ENCODE assay signal across 9 cellular contexts in the genomic region with DNA sequence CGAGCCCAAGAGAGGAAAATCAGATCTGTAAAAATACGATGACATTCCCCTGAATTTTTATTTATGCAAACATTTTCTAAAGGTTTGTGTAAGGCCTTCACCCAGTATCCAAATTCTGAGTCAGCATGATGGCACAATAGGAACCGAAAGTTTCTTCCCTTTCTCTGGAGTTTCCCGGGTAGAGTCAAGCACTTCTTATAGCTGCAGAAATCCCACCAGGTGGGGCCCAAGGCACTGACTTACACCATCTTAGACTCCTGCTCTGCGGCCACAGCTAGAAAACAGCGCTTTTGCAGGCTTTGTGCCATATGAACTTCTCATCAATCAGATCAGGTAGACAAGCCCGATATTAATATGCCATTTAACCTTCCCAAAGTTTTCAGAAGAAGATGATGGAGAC. TPM values are rescaled to one million over a fixed set of nuclear protein-coding genes. Genes with fewer than 3 reads are reported as not detected.
A peak's percentile ranks its signal among the peaks of the same experiment; 100 is the strongest.
DNase-seq lines count a peak whose midpoint lies in the region; ATAC-seq, FAIRE-seq and TF ChIP-seq lines count a peak whose summit lies in the region.
"Had no signal": no experiment of that assay in that cellular context is flagged by ENCODE, and none has a peak within 500 bp of the region (broad histone marks: within the 10 kb centered on the region; RNA-seq: fewer than 3 reads in every experiment).

No MANE protein-coding gene starts in this region.

- no CpG with 5 or more reads among the region's 7 CpGs for WGBS in H9 (ENCODE audit: extremely low coverage, insufficient read length, low lambda C conversion rate)

- POLR2A ChIA-PET in CD4-positive, alpha-beta T cell (lab: Charles Lee): interaction anchor here (0.5 to 15.5 kb wide), 13 partner anchors 9 to 495 kb away, joined by 3 to 229 read pairs (median 5); partner anchors contain the start of genes LEF1, OSTC and RPL34

- H2BK120ac ChIP-seq in H9 (ENCODE audit: low read depth, low read length, poor library complexity, severe bottlenecking): no peak overlapping the region

- peak overlapping the region; percentile 79 for H3K27ac Mint-ChIP-seq in CD4-positive, alpha-beta T cell
- H3K27ac Mint-ChIP-seq in H9: no peak overlapping the region
- peak overlapping the region; percentile 30 for H3K27ac Mint-ChIP-seq in activated T-helper 2 cell treated with anti-CD3 and anti-CD28 coated beads, Interferon-gamma antibody, Interleukin-2, Interleukin-4, amounts not matched to agents 10 μg/mL and 5 μg/mL and 100 μg/mL, durations not matched to agents 14 hours and 24 hours and 36 hours

- no peak overlapping the region for H3K23ac ChIP-seq in H9 (ENCODE audit: insufficient read length, low read depth, low read length)

- DNase-seq in CD4-positive, alpha-beta T cell: peak in 3 of 10 experiments; percentile 40 to 55 (median 47)
- DNase-seq in H9 (peak; percentile 67), islet precursor cell (peak; percentile 68), NCI-H1105 treated with DMSO at 0.1 percent for 48 hours (lab: John Stamatoyannopoulos, UW) (no peak), GM13977 (ENCODE audit: low spot score) (no peak), frontal cortex (ENCODE audit: low spot score in 2 of 2) (no peak)
- DNase-seq in activated T-helper 2 cell treated with anti-CD3 and anti-CD28 coated beads, Interferon-gamma antibody, Interleukin-2, Interleukin-4, amounts not matched to agents 10 μg/mL and 5 μg/mL and 100 μg/mL, durations not matched to agents 14 hours and 24 hours and 36 hours (ENCODE audit: low spot score): no peak

- no peak overlapping the region for H3K4me2 ChIP-seq in H9 (ENCODE audit: insufficient read depth, insufficient read length, low read length)
- H3K4me2 ChIP-seq: KMS-11 had no signal

- no peak overlapping the region for H3K18ac ChIP-seq in H9 (ENCODE audit: insufficient read length, low read depth, low read length)

- peaks cover 89% of the 10 kb centered on the region for H3K4me1 Mint-ChIP-seq in CD4-positive, alpha-beta T cell (ENCODE audit: low read depth)
- peaks cover 5 to 16% of the 10 kb centered on the region in 2 experiments for H3K4me1 Mint-ChIP-seq in H9
- peaks cover 72% of the 10 kb centered on the region for H3K4me1 Mint-ChIP-seq in activated T-helper 2 cell treated with anti-CD3 and anti-CD28 coated beads, Interferon-gamma antibody, Interleukin-2, Interleukin-4, amounts not matched to agents 10 μg/mL and 5 μg/mL and 100 μg/mL, durations not matched to agents 14 hours and 24 hours and 36 hours (ENCODE audit: low read depth)

- H3K14ac ChIP-seq in H9 (ENCODE audit: insufficient read depth, low read length): no peak overlapping the region

- no peaks in the 10 kb centered on the region for H3K9me3 ChIP-seq in CD4-positive, alpha-beta T cell (ENCODE audit: control insufficient read depth, low read length)
- H3K9me3 ChIP-seq in H9 (ENCODE audit: control insufficient read depth, low read depth, low read length): no peaks in the 10 kb centered on the region

- CTCF ChIA-PET in CD4-positive, alpha-beta T cell (lab: Charles Lee): interaction anchor here (0.9 to 1.9 kb wide), 8 partner anchors 10 to 136 kb away, joined by 3 to 9 read pairs (median 4); partner anchors contain the start of gene LEF1

- intact Hi-C loops in CD4-positive, alpha-beta T cell (cut with DNase I, micrococcal nuclease): no loop called here
- intact Hi-C loops in activated T-helper 2 cell treated with anti-CD3 and anti-CD28 coated beads, Interferon-gamma antibody, Interleukin-2, Interleukin-4, amounts not matched to agents 10 μg/mL and 5 μg/mL and 100 μg/mL, durations not matched to agents 14 hours and 24 hours and 36 hours (cut with micrococcal nuclease): no loop called here

- H3K4me3 Mint-ChIP-seq in CD4-positive, alpha-beta T cell: peak overlapping the region; percentile 87
- H3K4me3 Mint-ChIP-seq in H9: no peak overlapping the region
- peak overlapping the region; percentile 26 for H3K4me3 Mint-ChIP-seq in activated T-helper 2 cell treated with anti-CD3 and anti-CD28 coated beads, Interferon-gamma antibody, Interleukin-2, Interleukin-4, amounts not matched to agents 10 μg/mL and 5 μg/mL and 100 μg/mL, durations not matched to agents 14 hours and 24 hours and 36 hours (ENCODE audit: low read depth)

- H3T11ph ChIP-seq in H9 (ENCODE audit: low read length): no peak overlapping the region

- H2AFZ ChIP-seq in H9 (ENCODE audit: low read length): no peak overlapping the region

- no peaks in the 10 kb centered on the region for H3K27me3 ChIP-seq in CD4-positive, alpha-beta T cell (ENCODE audit: control insufficient read depth, insufficient read depth, low read length)
- H3K27me3 ChIP-seq in H9 (ENCODE audit: insufficient read depth, low read length): no peaks in the 10 kb centered on the region; the same call in 1 of the 2 replicates

- H2BK15ac ChIP-seq in H9 (ENCODE audit: low read depth, low read length): no peak overlapping the region

- ATAC-seq in CD4-positive, alpha-beta T cell (ENCODE audit: poor library complexity): peak; percentile 62
- ATAC-seq in HG02938 (IDR thresholded peaks at IDR 0.05; ENCODE audit: unreplicated experiment): no peak

- no peak overlapping the region for H2BK20ac ChIP-seq in H9 (ENCODE audit: low read depth, low read length, poor library complexity, severe bottlenecking)

- H3K4ac ChIP-seq in H9 (ENCODE audit: low read depth, low read length): no peak overlapping the region

- peaks cover 85% of the 10 kb centered on the region for H3K36me3 Mint-ChIP-seq in CD4-positive, alpha-beta T cell (ENCODE audit: low read depth)
- H3K36me3 Mint-ChIP-seq in H9 (ENCODE audit: insufficient read depth in 1 of 3, low read depth in 3 of 3): no peaks in the 10 kb centered on the region; a peak in 1 of 7 replicates
- peaks cover 52% of the 10 kb centered on the region for H3K36me3 Mint-ChIP-seq in activated T-helper 2 cell treated with anti-CD3 and anti-CD28 coated beads, Interferon-gamma antibody, Interleukin-2, Interleukin-4, amounts not matched to agents 10 μg/mL and 5 μg/mL and 100 μg/mL, durations not matched to agents 14 hours and 24 hours and 36 hours (ENCODE audit: low read depth)

- H3K27me3 Mint-ChIP-seq in CD4-positive, alpha-beta T cell: no peaks in the 10 kb centered on the region
- H3K27me3 Mint-ChIP-seq in H9 (ENCODE audit: low read depth): peaks cover 78% of the 10 kb centered on the region
- no peaks in the 10 kb centered on the region for H3K27me3 Mint-ChIP-seq in activated T-helper 2 cell treated with anti-CD3 and anti-CD28 coated beads, Interferon-gamma antibody, Interleukin-2, Interleukin-4, amounts not matched to agents 10 μg/mL and 5 μg/mL and 100 μg/mL, durations not matched to agents 14 hours and 24 hours and 36 hours (ENCODE audit: low read depth)

- no peak overlapping the region for H2BK12ac ChIP-seq in H9 (ENCODE audit: insufficient read length, low read depth, low read length)

- H4K8ac ChIP-seq in H9 (replicated peaks; ENCODE audit: insufficient read length, low read depth, low read length): no peak overlapping the region

- H3K9me3 Mint-ChIP-seq in CD4-positive, alpha-beta T cell: no peaks in the 10 kb centered on the region
- H3K9me3 Mint-ChIP-seq in H9: no peaks in the 10 kb centered on the region
- no peaks in the 10 kb centered on the region for H3K9me3 Mint-ChIP-seq in activated T-helper 2 cell treated with anti-CD3 and anti-CD28 coated beads, Interferon-gamma antibody, Interleukin-2, Interleukin-4, amounts not matched to agents 10 μg/mL and 5 μg/mL and 100 μg/mL, durations not matched to agents 14 hours and 24 hours and 36 hours

- H3K9ac ChIP-seq in H9 (ENCODE audit: extremely low read depth, insufficient read length, low read length): no peak overlapping the region
- H3K9ac ChIP-seq: KMS-11 had no signal

- H3K27ac ChIP-seq in CD4-positive, alpha-beta T cell (ENCODE audit: low read depth, low read length): peak overlapping the region; percentile 61
- H3K27ac ChIP-seq in H9 (ENCODE audit: insufficient read length, low read depth, low read length): no peak overlapping the region
- H3K27ac ChIP-seq: KMS-11 had no signal

- no peaks in the 10 kb centered on the region for H3K79me1 ChIP-seq in H9 (ENCODE audit: insufficient read depth, low read depth, low read length, poor library complexity, severe bottlenecking)

- no peak overlapping the region for H4K5ac ChIP-seq in H9 (ENCODE audit: insufficient read length, low read depth, low read length)

- no peak overlapping the region for H2AK5ac ChIP-seq in H9 (ENCODE audit: insufficient read length, low read length)

- no peaks in the 10 kb centered on the region for H3K23me2 ChIP-seq in H9 (ENCODE audit: insufficient read length, low read depth, low read length, poor library complexity, severe bottlenecking)

- no peaks in the 10 kb centered on the region for H3K4me1 ChIP-seq in H9 (ENCODE audit: insufficient read depth, low read length)

- H4K20me1 ChIP-seq in H9 (ENCODE audit: control insufficient read depth, insufficient read depth, insufficient read length): no peaks in the 10 kb centered on the region

- no peak overlapping the region for H2BK5ac ChIP-seq in H9 (ENCODE audit: insufficient read length, low read length)

- FAIRE-seq in frontal cortex (lab: Jason Lieb, UNC): no peak

- no peaks in the 10 kb centered on the region for H3K79me2 ChIP-seq in H9 (ENCODE audit: insufficient read depth, low read length)

- in situ Hi-C loops in GM13977 (cut with MboI; ENCODE audit: low pct_unique_long_range_greater_than_20kb, low sequenced_read_pairs, unreplicated experiment): no loop called here

- H4K91ac ChIP-seq in H9 (ENCODE audit: insufficient read length, low read depth, low read length): no peak overlapping the region

- peak; percentile 44 for TF ChIP-seq CTCF in CD4-positive, alpha-beta T cell (IDR thresholded peaks at IDR 0.05)
- TF ChIP-seq CTCF in H9 (conservative IDR thresholded peaks at IDR 0.05): peak; percentile 58; the same call in 2 of the 3 replicates
- no peak for TF ChIP-seq CTCF in GM13977 (IDR thresholded peaks at IDR 0.05; ENCODE audit: extremely low read depth, insufficient read depth, missing control alignments)

- H3K56ac ChIP-seq in H9 (ENCODE audit: insufficient read length, low read depth, low read length): no peak overlapping the region

RNA-seq across cellular contexts. Expression of gene LEF1, which starts 13.4 kb away (rescaled TPM):
- 100 to 1,000 TPM; 409 to 438 TPM for total RNA-seq in CD4-positive, alpha-beta T cell
- total RNA-seq in H9 (2021): 2.5 and 3.4 TPM in 2 replicates
- total RNA-seq in activated T-helper 2 cell treated with anti-CD3 and anti-CD28 coated beads, Interferon-gamma antibody, Interleukin-2, Interleukin-4, amounts not matched to agents 10 μg/mL and 5 μg/mL and 100 μg/mL, durations not matched to agents 14 hours and 24 hours and 36 hours: 74.0 and 77.0 TPM in 2 replicates
- total RNA-seq in frontal cortex: 6.1 TPM

Comparison
In these comparisons a context has a peak if more than half of its experiments do, and no peak if none do; other contexts are left out.
1. DNase-seq: peak in H9 (single experiment) and islet precursor cell (single experiment); none in activated T-helper 2 cell treated with anti-CD3 and anti-CD28 coated beads, Interferon-gamma antibody, Interleukin-2, Interleukin-4, amounts not matched to agents 10 μg/mL and 5 μg/mL and 100 μg/mL, durations not matched to agents 14 hours and 24 hours and 36 hours (single experiment), NCI-H1105 treated with DMSO at 0.1 percent for 48 hours (single experiment), GM13977 (single experiment) and frontal cortex (0 of 2).
2. H3K27ac Mint-ChIP-seq: peak in CD4-positive, alpha-beta T cell (single experiment) and activated T-helper 2 cell treated with anti-CD3 and anti-CD28 coated beads, Interferon-gamma antibody, Interleukin-2, Interleukin-4, amounts not matched to agents 10 μg/mL and 5 μg/mL and 100 μg/mL, durations not matched to agents 14 hours and 24 hours and 36 hours (single experiment); none in H9 (0 of 3).
3. H3K4me3 Mint-ChIP-seq: peak in CD4-positive, alpha-beta T cell (single experiment) and activated T-helper 2 cell treated with anti-CD3 and anti-CD28 coated beads, Interferon-gamma antibody, Interleukin-2, Interleukin-4, amounts not matched to agents 10 μg/mL and 5 μg/mL and 100 μg/mL, durations not matched to agents 14 hours and 24 hours and 36 hours (single experiment); none in H9 (0 of 2).
4. RNA of gene LEF1, which starts 13.4 kb away (total RNA-seq): 409 to 438 TPM in CD4-positive, alpha-beta T cell and 74.0 to 77.0 TPM in activated T-helper 2 cell treated with anti-CD3 and anti-CD28 coated beads, Interferon-gamma antibody, Interleukin-2, Interleukin-4, amounts not matched to agents 10 μg/mL and 5 μg/mL and 100 μg/mL, durations not matched to agents 14 hours and 24 hours and 36 hours; 6.1 TPM in frontal cortex (single experiment) and 2.5 to 3.4 TPM in H9; every median in the first group is over 10 times any median in the second.